Comparison of ENCODE assay signal across 34 cellular contexts in the genomic region with DNA sequence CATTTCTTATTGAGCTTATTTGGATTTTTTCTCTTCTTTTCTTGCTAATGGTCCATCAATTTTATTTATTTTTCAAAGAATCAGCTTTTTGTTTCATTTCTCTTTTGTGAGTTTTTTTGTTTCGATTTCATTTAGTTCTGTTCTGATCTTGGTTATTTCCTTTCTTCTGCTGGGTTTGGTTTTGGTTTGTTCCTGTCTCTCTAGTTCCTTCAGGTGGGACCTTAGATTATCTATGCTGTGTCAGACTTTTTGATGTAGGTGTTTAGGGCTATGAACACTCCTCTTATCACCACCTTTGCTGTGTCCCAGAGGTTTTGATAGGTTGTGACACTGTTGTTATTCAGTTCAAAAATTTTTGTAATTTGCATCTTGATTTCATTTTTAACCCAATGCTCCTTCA.
"Had no signal": no experiment of that assay in that cellular context is flagged by ENCODE, and none has a peak within 500 bp of the region (broad histone marks: within the 10 kb centered on the region; RNA-seq: fewer than 3 reads in every experiment).

No MANE protein-coding gene starts in this region.

- H3K27ac ChIP-seq: adrenal gland, body of pancreas, brain microvascular endothelial cell, breast epithelium, VCaP had no signal

- DNase-seq: activated B cell treated with CpG ODN at 0.5 μM for 24 hours; activated CD4-positive, alpha-beta memory T cell treated with anti-CD3 and anti-CD28 coated beads for 36 hours; activated CD4-positive, alpha-beta T cell treated with anti-CD3 and anti-CD28 coated beads for 4 hours; activated CD4-positive, alpha-beta T cell treated with anti-CD3 and anti-CD28 coated beads, Interleukin-2, amount 10 ng/mL, durations not matched to agents 24 days and 14 days; activated CD4-positive, alpha-beta T cell treated with anti-CD3 and anti-CD28 coated beads, Interleukin-2, amount 50 U/mL, for 1 hour; activated CD4-positive, alpha-beta T cell treated with anti-CD3 and anti-CD28 coated beads, Interleukin-2, amount 50 U/mL, for 4 hours; activated CD4-positive, CD25-positive, alpha-beta regulatory T cell treated with anti-CD3 and anti-CD28 coated beads, Interleukin-2, amount 50 U/mL, for 72 hours; activated CD8-positive, alpha-beta memory T cell treated with anti-CD3 and anti-CD28 coated beads, Interleukin-2, amount 50 U/mL, for 4 hours; activated CD8-positive, alpha-beta T cell treated with anti-CD3 and anti-CD28 coated beads for 36 hours; activated effector memory CD4-positive, alpha-beta T cell treated with anti-CD3 and anti-CD28 coated beads, Interleukin-2, amount 50 U/mL, for 16 hours; activated gamma-delta T cell treated with Interleukin-2 at 50 U/mL for 16 hours; activated naive CD4-positive, alpha-beta T cell; activated naive CD4-positive, alpha-beta T cell treated with anti-CD3 and anti-CD28 coated beads for 36 hours; activated naive CD4-positive, alpha-beta T cell treated with anti-CD3 and anti-CD28 coated beads, Interleukin-2, amount 50 U/mL, for 16 hours; activated naive CD8-positive, alpha-beta T cell treated with anti-CD3 and anti-CD28 coated beads for 36 hours; activated T-cell treated with anti-CD3 and anti-CD28 coated beads for 4 hours; activated T-cell treated with anti-CD3 and anti-CD28 coated beads, Interleukin-2, amount 50 U/mL, for 1 hour; activated T-cell treated with anti-CD3 and anti-CD28 coated beads, Interleukin-2, amount 50 U/mL, for 4 hours; activated T-cell treated with anti-CD3 and anti-CD28 coated beads, Interleukin-2, amount 50 U/mL, for 72 hours; adrenal gland; amniotic stem cell; aorta; body of pancreas; brain microvascular endothelial cell; central memory CD4-positive, alpha-beta T cell; T-helper 2 cell; T-helper 9 cell had no signal

- H3K27me3 ChIP-seq: adrenal gland, body of pancreas, brain microvascular endothelial cell, breast epithelium had no signal

- ATAC-seq: activated CD8-positive, alpha-beta T cell treated with anti-CD3 and anti-CD28 coated beads for 36 hours; activated naive CD4-positive, alpha-beta T cell treated with anti-CD3 and anti-CD28 coated beads, Interleukin-2, amount 50 U/mL, for 72 hours; activated T-cell treated with anti-CD3 and anti-CD28 coated beads, Interleukin-2, amount 50 U/mL, for 4 hours; activated T-cell treated with anti-CD3 and anti-CD28 coated beads, Interleukin-2, amount 50 U/mL, for 72 hours; activated T-helper 17 cell treated with anti-CD3 and anti-CD28 coated beads, Interleukin-2, amount 50 U/mL, for 72 hours; body of pancreas had no signal

- H3K27ac Mint-ChIP-seq: activated B cell treated with CpG ODN at 0.5 μM for 24 hours; activated CD4-positive, alpha-beta memory T cell treated with anti-CD3 and anti-CD28 coated beads for 36 hours; activated CD4-positive, alpha-beta T cell treated with anti-CD3 and anti-CD28 coated beads, Interleukin-2, amount 10 ng/mL, durations not matched to agents 24 days and 14 days; activated CD8-positive, alpha-beta T cell treated with anti-CD3 and anti-CD28 coated beads for 36 hours; activated naive CD4-positive, alpha-beta T cell treated with anti-CD3 and anti-CD28 coated beads for 36 hours; activated naive CD4-positive, alpha-beta T cell treated with anti-CD3 and anti-CD28 coated beads, Interleukin-2, amount 50 U/mL, for 72 hours; activated naive CD8-positive, alpha-beta T cell treated with anti-CD3 and anti-CD28 coated beads for 36 hours; activated T-cell treated with anti-CD3 and anti-CD28 coated beads, Interleukin-2, amount 50 U/mL, for 72 hours; activated T-helper 1 cell treated with anti-CD3 and anti-CD28 coated beads, Interleukin-12 subunit alpha, Interleukin-12 subunit beta, Interleukin-2, Interleukin-4 antibody, amounts not matched to agents 30 ng/mL and 10 ng/mL and 1 ng/mL, durations not matched to agents 14 hours and 24 hours and 36 hours; activated T-helper 17 cell treated with anti-CD3 and anti-CD28 coated beads, Interleukin-2, amount 50 U/mL, for 72 hours; T-helper 1 cell treated with Interleukin-12 subunit alpha and Interleukin-12 subunit beta and Interleukin-4 antibody, amounts not matched to agents 30 μg/mL and 1 μg/mL, for 36 hours; T-helper 2 cell treated with Interferon-gamma antibody and Interleukin-4, amounts not matched to agents 5 μg/mL and 100 μg/mL, for 36 hours had no signal

- H3K36me3 Mint-ChIP-seq: activated CD4-positive, alpha-beta memory T cell treated with anti-CD3 and anti-CD28 coated beads for 36 hours; activated naive CD8-positive, alpha-beta T cell treated with anti-CD3 and anti-CD28 coated beads for 36 hours had no signal

- H3K4me1 Mint-ChIP-seq: activated B cell treated with CpG ODN at 0.5 μM for 24 hours; activated CD4-positive, alpha-beta T cell treated with anti-CD3 and anti-CD28 coated beads, Interleukin-2, amount 10 ng/mL, durations not matched to agents 24 days and 14 days; activated naive CD8-positive, alpha-beta T cell treated with anti-CD3 and anti-CD28 coated beads for 36 hours; activated T-helper 17 cell treated with anti-CD3 and anti-CD28 coated beads, Interleukin-2, amount 50 U/mL, for 72 hours had no signal

- H3K4me3 Mint-ChIP-seq: activated B cell treated with CpG ODN at 0.5 μM for 24 hours; activated CD4-positive, alpha-beta memory T cell treated with anti-CD3 and anti-CD28 coated beads for 36 hours; activated CD4-positive, alpha-beta T cell treated with anti-CD3 and anti-CD28 coated beads, Interleukin-2, amount 10 ng/mL, durations not matched to agents 24 days and 14 days; activated CD8-positive, alpha-beta T cell treated with anti-CD3 and anti-CD28 coated beads for 36 hours; activated naive CD4-positive, alpha-beta T cell treated with anti-CD3 and anti-CD28 coated beads for 36 hours; activated naive CD8-positive, alpha-beta T cell treated with anti-CD3 and anti-CD28 coated beads for 36 hours; activated T-cell treated with anti-CD3 and anti-CD28 coated beads, Interleukin-2, amount 50 U/mL, for 4 hours; activated T-cell treated with anti-CD3 and anti-CD28 coated beads, Interleukin-2, amount 50 U/mL, for 72 hours; activated T-helper 1 cell treated with anti-CD3 and anti-CD28 coated beads, Interleukin-12 subunit alpha, Interleukin-12 subunit beta, Interleukin-2, Interleukin-4 antibody, amounts not matched to agents 30 ng/mL and 10 ng/mL and 1 ng/mL, durations not matched to agents 14 hours and 24 hours and 36 hours; activated T-helper 17 cell treated with anti-CD3 and anti-CD28 coated beads, Interleukin-2, amount 50 U/mL, for 72 hours; T-helper 1 cell treated with Interleukin-12 subunit alpha and Interleukin-12 subunit beta and Interleukin-4 antibody, amounts not matched to agents 30 μg/mL and 1 μg/mL, for 36 hours; T-helper 2 cell treated with Interferon-gamma antibody and Interleukin-4, amounts not matched to agents 5 μg/mL and 100 μg/mL, for 36 hours had no signal

- H3K9me3 Mint-ChIP-seq: activated T-helper 1 cell treated with anti-CD3 and anti-CD28 coated beads, Interleukin-12 subunit alpha, Interleukin-12 subunit beta, Interleukin-2, Interleukin-4 antibody, amounts not matched to agents 30 ng/mL and 10 ng/mL and 1 ng/mL, durations not matched to agents 14 hours and 24 hours and 36 hours had no signal

- H3K4me3 ChIP-seq: adrenal gland, body of pancreas, breast epithelium had no signal

- H3K36me3 ChIP-seq: adrenal gland, brain microvascular endothelial cell, breast epithelium had no signal

- H3K9me3 ChIP-seq: adrenal gland, body of pancreas had no signal

- H3K4me1 ChIP-seq: adrenal gland, body of pancreas, breast epithelium had no signal

- H3K27me3 Mint-ChIP-seq: activated B cell treated with CpG ODN at 0.5 μM for 24 hours; activated CD4-positive, alpha-beta memory T cell treated with anti-CD3 and anti-CD28 coated beads for 36 hours; activated CD4-positive, alpha-beta T cell treated with anti-CD3 and anti-CD28 coated beads, Interleukin-2, amount 10 ng/mL, durations not matched to agents 24 days and 14 days; activated CD8-positive, alpha-beta T cell treated with anti-CD3 and anti-CD28 coated beads for 36 hours; activated naive CD8-positive, alpha-beta T cell treated with anti-CD3 and anti-CD28 coated beads for 36 hours; activated T-helper 17 cell treated with anti-CD3 and anti-CD28 coated beads, Interleukin-2, amount 50 U/mL, for 72 hours had no signal
